8 cellular contexts compared by ENCODE assay signal in genomic region chr20:3781153-3781910, GRCh38. TPM values are rescaled to one million over a fixed set of nuclear protein-coding genes. Genes with fewer than 3 reads are reported as not detected.
A peak's percentile ranks its signal among the peaks of the same experiment; 100 is the strongest.
DNase-seq lines count a peak whose midpoint lies in the region; ATAC-seq and TF ChIP-seq lines count a peak whose summit lies in the region.

Gene SPEF1, minus strand, starts transcription at chr20:3781448. Its CDS starts 161 bp downstream, at chr20:3781287.

- H3K23ac ChIP-seq in H9 (ENCODE audit: insufficient read length, low read depth, low read length), result no peak within 1 kb of the TSS

- no peak within 1 kb of the TSS for H2AK5ac ChIP-seq in H9 (ENCODE audit: insufficient read length, low read length)

- no peak within 1 kb of the TSS for H4K5ac ChIP-seq in H9 (ENCODE audit: insufficient read length, low read depth, low read length)

- H2AFZ ChIP-seq in H9 (ENCODE audit: low read length), result no peak within 1 kb of the TSS
- H2AFZ ChIP-seq in mammary epithelial cell (ENCODE audit: low read depth, low read length), result peak within 1 kb of the TSS; percentile 67

- CTCF ChIA-PET in mammary epithelial cell (lab: Charles Lee; ENCODE audit: low non-redundant PET), result interaction anchor here (0.7 to 1.0 kb wide), 3 partner anchors 28 to 104 kb away, joined by 3 to 5 read pairs (median 3); no protein-coding TSS in a partner anchor

- no peaks in the 10 kb centered on the region for H3K9me3 Mint-ChIP-seq in H9

- peak within 1 kb of the TSS in 1 of 3 experiments; percentile 62; a peak in 1 of 7 replicates for H3K27ac Mint-ChIP-seq in H9

- H3K4me1 Mint-ChIP-seq in H9, result peaks cover 30 to 45% of the 10 kb centered on the region in 2 experiments

- no peak within 1 kb of the TSS for H2BK5ac ChIP-seq in H9 (ENCODE audit: insufficient read length, low read length)

- H3K4me3 ChIP-seq in SJSA1 (peak within 1 kb of the TSS; percentile 22), mammary epithelial cell (replicated peaks in 1 of 3; ENCODE audit: insufficient read depth in 1 of 3, low read depth in 2 of 3, low read length in 3 of 3) (peak within 1 kb of the TSS; percentile 2 to 55 (median 51)), iPS-18a (ENCODE audit: low read length) (peak within 1 kb of the TSS; percentile 37)

- no peak within 1 kb of the TSS for H3K56ac ChIP-seq in H9 (ENCODE audit: insufficient read length, low read depth, low read length)

- H3K4ac ChIP-seq in H9 (ENCODE audit: low read depth, low read length), result no peak within 1 kb of the TSS

- TF ChIP-seq CTCF in H9 (conservative IDR thresholded peaks at IDR 0.05) (peak; percentile 61), mammary epithelial cell (conservative IDR thresholded peaks at IDR 0.05 in 1 of 2, IDR thresholded peaks at IDR 0.05 in 1 of 2; ENCODE audit: extremely low read depth in 1 of 2, insufficient read depth in 1 of 2, low read depth in 1 of 2, low read length in 2 of 2) (peak; percentile 7 to 56)

- no peaks in the 10 kb centered on the region for H3K79me1 ChIP-seq in H9 (ENCODE audit: insufficient read depth, low read depth, low read length, poor library complexity, severe bottlenecking)

- H4K20me1 ChIP-seq in H9 (ENCODE audit: control insufficient read depth, insufficient read depth, insufficient read length) (no peaks in the 10 kb centered on the region), mammary epithelial cell (ENCODE audit: insufficient read depth, low read length) (no peaks in the 10 kb centered on the region)

- H2BK12ac ChIP-seq in H9 (ENCODE audit: insufficient read length, low read depth, low read length), result no peak within 1 kb of the TSS

- H3T11ph ChIP-seq in H9 (ENCODE audit: low read length), result no peak within 1 kb of the TSS

- no peak within 1 kb of the TSS for H3K14ac ChIP-seq in H9 (ENCODE audit: insufficient read depth, low read length)

- H2BK120ac ChIP-seq in H9 (ENCODE audit: low read depth, low read length, poor library complexity, severe bottlenecking), result no peak within 1 kb of the TSS

- DNase-seq in GDM1 (lab: John Stamatoyannopoulos, UW) (peak; percentile 71), H9 (peak; percentile 95), NCI-H1092 (lab: John Stamatoyannopoulos, UW) (peak; percentile 89), SJSA1 (ENCODE audit: low read depth in 1 of 2, low spot score in 2 of 2) (peak; percentile 90 to 93), mammary epithelial cell (peak; percentile 88), sciatic nerve (ENCODE audit: low spot score) (peak; percentile 87)

- H3K79me2 ChIP-seq in H9 (ENCODE audit: insufficient read depth, low read length) (no peaks in the 10 kb centered on the region), mammary epithelial cell (ENCODE audit: insufficient read depth, low read length) (peaks cover 40% of the 10 kb centered on the region)

- intact Hi-C loops in mammary epithelial cell (cut with micrococcal nuclease), result loop anchor here (1.0 kb wide), 3 partner anchors 28 to 105 kb away; no protein-coding TSS in a partner anchor
- intact Hi-C loops in sciatic nerve (cut with DNase I), result no loop called here

- no peak within 1 kb of the TSS for H2BK20ac ChIP-seq in H9 (ENCODE audit: low read depth, low read length, poor library complexity, severe bottlenecking)

- WGBS in H9 (ENCODE audit: extremely low coverage, insufficient read length, low lambda C conversion rate), result no CpG with 5 or more reads among the region's 28 CpGs
- 20% methylated on average over 18 of the region's 28 CpGs for WGBS in mammary epithelial cell (ENCODE audit: low coverage, missing lambda C conversion rate)

- H3K9ac ChIP-seq in H9 (ENCODE audit: extremely low read depth, insufficient read length, low read length) (no peak within 1 kb of the TSS), mammary epithelial cell (ENCODE audit: insufficient read depth, low read length) (no peak within 1 kb of the TSS), iPS-18a (ENCODE audit: low read length) (no peak within 1 kb of the TSS)

- H2BK15ac ChIP-seq in H9 (ENCODE audit: low read depth, low read length), result no peak within 1 kb of the TSS

- H3K4me2 ChIP-seq in H9 (ENCODE audit: insufficient read depth, insufficient read length, low read length) (peak within 1 kb of the TSS; percentile 51), mammary epithelial cell (ENCODE audit: insufficient read depth, low read depth, low read length) (peak within 1 kb of the TSS; percentile 93)

- peaks cover 5 to 12% (median 8%) of the 10 kb centered on the region in 3 experiments for H3K36me3 Mint-ChIP-seq in H9 (ENCODE audit: insufficient read depth in 1 of 3, low read depth in 3 of 3)

- H3K23me2 ChIP-seq in H9 (ENCODE audit: insufficient read length, low read depth, low read length, poor library complexity, severe bottlenecking), result peaks cover 21% of the 10 kb centered on the region

- H3K9me3 ChIP-seq in H9 (ENCODE audit: control insufficient read depth, low read depth, low read length) (no peaks in the 10 kb centered on the region), SJSA1 (replicated peaks) (no peaks in the 10 kb centered on the region; the same call in 1 of the 2 replicates), mammary epithelial cell (replicated peaks; ENCODE audit: insufficient read depth, low read length) (no peaks in the 10 kb centered on the region), iPS-18a (ENCODE audit: control insufficient read depth, low read depth, low read length) (no peaks in the 10 kb centered on the region)

- H3K18ac ChIP-seq in H9 (ENCODE audit: insufficient read length, low read depth, low read length), result no peak within 1 kb of the TSS

- H3K4me3 Mint-ChIP-seq in H9, result peak within 1 kb of the TSS; percentile 54 to 79

- dilution Hi-C loops in mammary epithelial cell (cut with HindIII; ENCODE audit: low sequenced_read_pairs), result loop anchor here (5.0 to 10.0 kb wide), 2 partner anchors 41 to 153 kb away; partner anchors contain the start of gene AP5S1

- H3K36me3 ChIP-seq in SJSA1, result peaks cover 40% of the 10 kb centered on the region
- no peaks in the 10 kb centered on the region for H3K36me3 ChIP-seq in mammary epithelial cell (ENCODE audit: insufficient read depth, low read length)
- no peaks in the 10 kb centered on the region for H3K36me3 ChIP-seq in iPS-18a (ENCODE audit: control insufficient read depth, low read depth, low read length)

- peaks cover 39% of the 10 kb centered on the region for H3K27me3 Mint-ChIP-seq in H9 (ENCODE audit: low read depth)

- H3K27me3 ChIP-seq in H9 (ENCODE audit: insufficient read depth, low read length) (peaks cover 2% of the 10 kb centered on the region; the same call in 1 of the 2 replicates), SJSA1 (replicated peaks) (peaks cover 15% of the 10 kb centered on the region), mammary epithelial cell (ENCODE audit: insufficient read depth, low read length) (no peaks in the 10 kb centered on the region), iPS-18a (ENCODE audit: control insufficient read depth, insufficient read depth, low read length) (peaks cover 49% of the 10 kb centered on the region)

- no peak within 1 kb of the TSS for H4K91ac ChIP-seq in H9 (ENCODE audit: insufficient read length, low read depth, low read length)

- H4K8ac ChIP-seq in H9 (replicated peaks; ENCODE audit: insufficient read length, low read depth, low read length), result no peak within 1 kb of the TSS

- BruUV-seq in mammary epithelial cell (replicated peaks; lab: Mats Ljungman, UMichigan), result no TSS peak

- ATAC-seq in sciatic nerve, result peak; percentile 88
- ATAC-seq in GM18858 (IDR thresholded peaks at IDR 0.05; ENCODE audit: unreplicated experiment), result no peak

- in situ Hi-C loops in mammary epithelial cell (cut with MboI; ENCODE audit: low sequenced_read_pairs in 2 of 2), result no loop called here

- H3K4me1 ChIP-seq in H9 (ENCODE audit: insufficient read depth, low read length) (no peaks in the 10 kb centered on the region; the same call in 1 of the 2 replicates), SJSA1 (replicated peaks) (peaks cover 34% of the 10 kb centered on the region), mammary epithelial cell (ENCODE audit: insufficient read depth, low read length) (peaks cover 44% of the 10 kb centered on the region), iPS-18a (ENCODE audit: control insufficient read depth, low read depth, low read length) (peaks cover 8% of the 10 kb centered on the region)

- H3K27ac ChIP-seq in H9 (ENCODE audit: insufficient read length, low read depth, low read length) (no peak within 1 kb of the TSS), SJSA1 (no peak within 1 kb of the TSS), mammary epithelial cell (ENCODE audit: insufficient read depth, low read depth, low read length) (peak within 1 kb of the TSS; percentile 11), iPS-18a (ENCODE audit: low read length) (no peak within 1 kb of the TSS)

RNA-seq across cellular contexts. Expression of gene SPEF1, which starts in this region (rescaled TPM):
- total RNA-seq in H9 (2021), result 0.22 and 0.24 TPM in 2 replicates
- not detected in 2 replicates for total RNA-seq in SJSA1 (2014; rRNA removed; shearing (Covaris generic))
- under 1 TPM; 0.17 to 0.26 TPM for total RNA-seq in mammary epithelial cell
- polyA plus RNA-seq in mammary epithelial cell, result 0.08 TPM
- polyA minus RNA-seq in mammary epithelial cell, result not detected
- total RNA-seq in sciatic nerve, result not detected

Comparison
In these comparisons a context has a peak if more than half of its experiments do, and no peak if none do; other contexts are left out.
1. Peak in DNase-seq and H3K4me2 ChIP-seq in H9; RNA of the gene not detected or under 1 TPM.
2. Peak in DNase-seq and H3K4me3 ChIP-seq in SJSA1; RNA of the gene not detected or under 1 TPM.
3. Peak in DNase-seq, H3K4me3 ChIP-seq, H3K27ac ChIP-seq and H3K4me2 ChIP-seq in mammary epithelial cell; RNA of the gene not detected or under 1 TPM.
4. Peak in DNase-seq and ATAC-seq in sciatic nerve; RNA of the gene not detected or under 1 TPM.